Comparison of ENCODE assay signal across 1 cellular context in the genomic region with DNA sequence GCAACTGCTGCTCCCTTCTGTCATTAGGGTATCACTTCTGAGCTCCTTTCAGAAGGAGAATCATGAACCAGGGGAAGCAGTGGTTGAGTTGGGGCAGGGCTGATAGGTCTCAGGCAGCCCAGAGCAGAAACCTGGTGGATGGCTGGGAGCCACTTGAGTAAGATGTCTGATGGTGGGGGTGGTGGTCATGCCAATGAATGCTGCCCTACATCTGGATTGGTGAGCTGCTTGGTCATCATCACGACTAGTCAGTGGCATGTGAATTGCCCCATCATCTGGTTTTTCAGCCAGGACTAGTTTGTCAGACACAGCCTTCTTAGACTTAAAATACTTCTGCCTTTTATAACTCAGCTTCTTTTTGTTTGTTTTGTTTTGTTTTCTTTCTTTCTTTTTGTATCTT.
TF ChIP-seq lines count a peak whose summit lies in the region.

No MANE protein-coding gene starts in this region.

TF ChIP-seq in WTC11, 78 proteins besides CTCF, POLR2A, EP300 and RAD21 (continued from another document):
- TF ChIP-seq MYBL2 (CRISPR knock-in tag; IDR thresholded peaks at IDR 0.05) (no peak), TEAD1 (CRISPR knock-in tag; IDR thresholded peaks at IDR 0.05) (no peak), ZNF317 (CRISPR knock-in tag; IDR thresholded peaks at IDR 0.05; ENCODE audit: borderline replicate concordance, low read depth) (no peak)
- TF ChIP-seq, protein P1, sequence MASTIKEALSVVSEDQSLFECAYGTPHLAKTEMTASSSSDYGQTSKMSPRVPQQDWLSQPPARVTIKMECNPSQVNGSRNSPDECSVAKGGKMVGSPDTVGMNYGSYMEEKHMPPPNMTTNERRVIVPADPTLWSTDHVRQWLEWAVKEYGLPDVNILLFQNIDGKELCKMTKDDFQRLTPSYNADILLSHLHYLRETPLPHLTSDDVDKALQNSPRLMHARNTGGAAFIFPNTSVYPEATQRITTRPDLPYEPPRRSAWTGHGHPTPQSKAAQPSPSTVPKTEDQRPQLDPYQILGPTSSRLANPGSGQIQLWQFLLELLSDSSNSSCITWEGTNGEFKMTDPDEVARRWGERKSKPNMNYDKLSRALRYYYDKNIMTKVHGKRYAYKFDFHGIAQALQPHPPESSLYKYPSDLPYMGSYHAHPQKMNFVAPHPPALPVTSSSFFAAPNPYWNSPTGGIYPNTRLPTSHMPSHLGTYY (CRISPR knock-in tag; IDR thresholded peaks at IDR 0.05): no peak
- TF ChIP-seq, protein P2, sequence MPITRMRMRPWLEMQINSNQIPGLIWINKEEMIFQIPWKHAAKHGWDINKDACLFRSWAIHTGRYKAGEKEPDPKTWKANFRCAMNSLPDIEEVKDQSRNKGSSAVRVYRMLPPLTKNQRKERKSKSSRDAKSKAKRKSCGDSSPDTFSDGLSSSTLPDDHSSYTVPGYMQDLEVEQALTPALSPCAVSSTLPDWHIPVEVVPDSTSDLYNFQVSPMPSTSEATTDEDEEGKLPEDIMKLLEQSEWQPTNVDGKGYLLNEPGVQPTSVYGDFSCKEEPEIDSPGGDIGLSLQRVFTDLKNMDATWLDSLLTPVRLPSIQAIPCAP (CRISPR knock-in tag; IDR thresholded peaks at IDR 0.05): no peak
- TF ChIP-seq, protein P3, sequence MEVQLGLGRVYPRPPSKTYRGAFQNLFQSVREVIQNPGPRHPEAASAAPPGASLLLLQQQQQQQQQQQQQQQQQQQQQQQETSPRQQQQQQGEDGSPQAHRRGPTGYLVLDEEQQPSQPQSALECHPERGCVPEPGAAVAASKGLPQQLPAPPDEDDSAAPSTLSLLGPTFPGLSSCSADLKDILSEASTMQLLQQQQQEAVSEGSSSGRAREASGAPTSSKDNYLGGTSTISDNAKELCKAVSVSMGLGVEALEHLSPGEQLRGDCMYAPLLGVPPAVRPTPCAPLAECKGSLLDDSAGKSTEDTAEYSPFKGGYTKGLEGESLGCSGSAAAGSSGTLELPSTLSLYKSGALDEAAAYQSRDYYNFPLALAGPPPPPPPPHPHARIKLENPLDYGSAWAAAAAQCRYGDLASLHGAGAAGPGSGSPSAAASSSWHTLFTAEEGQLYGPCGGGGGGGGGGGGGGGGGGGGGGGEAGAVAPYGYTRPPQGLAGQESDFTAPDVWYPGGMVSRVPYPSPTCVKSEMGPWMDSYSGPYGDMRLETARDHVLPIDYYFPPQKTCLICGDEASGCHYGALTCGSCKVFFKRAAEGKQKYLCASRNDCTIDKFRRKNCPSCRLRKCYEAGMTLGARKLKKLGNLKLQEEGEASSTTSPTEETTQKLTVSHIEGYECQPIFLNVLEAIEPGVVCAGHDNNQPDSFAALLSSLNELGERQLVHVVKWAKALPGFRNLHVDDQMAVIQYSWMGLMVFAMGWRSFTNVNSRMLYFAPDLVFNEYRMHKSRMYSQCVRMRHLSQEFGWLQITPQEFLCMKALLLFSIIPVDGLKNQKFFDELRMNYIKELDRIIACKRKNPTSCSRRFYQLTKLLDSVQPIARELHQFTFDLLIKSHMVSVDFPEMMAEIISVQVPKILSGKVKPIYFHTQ (CRISPR knock-in tag; IDR thresholded peaks at IDR 0.05): no peak
